ENCODE assay signal across 8 cellular contexts in genomic region chr2:227471924-227472264, GRCh38. TPM values are rescaled to one million over a fixed set of nuclear protein-coding genes. Genes with fewer than 3 reads are reported as not detected.
DNase-seq lines count a peak whose midpoint lies in the region; ATAC-seq and TF ChIP-seq lines count a peak whose summit lies in the region.

AGFG1 (plus strand) TSS chr2:227472156; CDS start chr2:227472422, 266 bp downstream.

- H3K4me1 Mint-ChIP-seq in progenitor cell of endocrine pancreas (ENCODE audit: low read depth) = peaks cover 20% of the 10 kb centered on the region

- H3K9me3 ChIP-seq in heart right ventricle (no peaks in the 10 kb centered on the region), upper lobe of right lung (no peaks in the 10 kb centered on the region)

- TF ChIP-seq CTCF in GM12874 (IDR thresholded peaks at IDR 0.05; ENCODE audit: insufficient read depth, low read depth, low read length) (peak; percentile 96), NB4 (IDR thresholded peaks at IDR 0.05; ENCODE audit: low read depth, low read length) (peak; percentile 95), heart right ventricle (IDR thresholded peaks at IDR 0.05) (peak; percentile 99 to 100 (median 99)), progenitor cell of endocrine pancreas (IDR thresholded peaks at IDR 0.05; ENCODE audit: unreplicated experiment) (peak; percentile 99), upper lobe of right lung (IDR thresholded peaks at IDR 0.05) (peak; percentile 100)

- H3K4me1 ChIP-seq in heart right ventricle (peaks cover 9 to 43% (median 29%) of the 10 kb centered on the region in 9 donors), upper lobe of right lung (peaks cover 25% of the 10 kb centered on the region)

- peak within 1 kb of the TSS; percentile 89 for H3K27ac ChIP-seq in adipose tissue (ENCODE audit: low read depth, low read length)
- peak within 1 kb of the TSS; percentile 41 to 96 (median 86) for H3K27ac ChIP-seq in heart right ventricle
- peak within 1 kb of the TSS; percentile 90 for H3K27ac ChIP-seq in upper lobe of right lung

- intact Hi-C loops in heart right ventricle (cut with DNase I) (loop anchor here in 8 of 10 donors (2.0 to 10.0 kb wide), 9 partner anchors 40 to 295 kb away; no protein-coding TSS in a partner anchor), upper lobe of right lung (cut with DNase I) (no loop called here)

- ATAC-seq in HG02571 (IDR thresholded peaks at IDR 0.05; ENCODE audit: unreplicated experiment) = peak; percentile 87
- peak; percentile 81 to 96 (median 92) for ATAC-seq in heart right ventricle
- ATAC-seq in upper lobe of right lung = peak; percentile 97

- no peaks in the 10 kb centered on the region for H3K27me3 Mint-ChIP-seq in progenitor cell of endocrine pancreas

- TF ChIP-seq POLR2A in NB4 (IDR thresholded peaks at IDR 0.05; ENCODE audit: extremely low read depth, insufficient read length) = peak; percentile 29

- WGBS in adipose tissue, 3 donors = 0% methylated on average over 13 to 28 of the region's 28 CpGs
- WGBS in heart right ventricle, 2 donors = 0 to 1% methylated on average over 23 to 28 of the region's 28 CpGs

- H3K27ac Mint-ChIP-seq in progenitor cell of endocrine pancreas = peak within 1 kb of the TSS; percentile 92

- no peaks in the 10 kb centered on the region for H3K36me3 Mint-ChIP-seq in progenitor cell of endocrine pancreas (ENCODE audit: insufficient read depth)

- peak; percentile 89 for DNase-seq in NB4 (ENCODE audit: low read depth)
- peak; percentile 60 to 80 (median 75) for DNase-seq in T-helper 1 cell
- DNase-seq in heart right ventricle = peak; percentile 82 to 87
- DNase-seq in progenitor cell of endocrine pancreas (ENCODE audit: low spot score, unreplicated experiment) = peak; percentile 86
- DNase-seq in upper lobe of right lung = peak; percentile 94

- peak within 1 kb of the TSS; percentile 89 for H3K4me3 Mint-ChIP-seq in progenitor cell of endocrine pancreas (ENCODE audit: low read depth)

- peaks cover 0 to 3% (median 0%) of the 10 kb centered on the region in 9 donors for H3K36me3 ChIP-seq in heart right ventricle
- no peaks in the 10 kb centered on the region for H3K36me3 ChIP-seq in upper lobe of right lung

- no peaks in the 10 kb centered on the region for H3K27me3 ChIP-seq in heart right ventricle
- H3K27me3 ChIP-seq in upper lobe of right lung = no peaks in the 10 kb centered on the region

- peak within 1 kb of the TSS; percentile 69 for H3K4me3 ChIP-seq in NB4 (ENCODE audit: low read depth, low read length)
- peak within 1 kb of the TSS; percentile 82 to 99 (median 92) for H3K4me3 ChIP-seq in heart right ventricle
- H3K4me3 ChIP-seq in upper lobe of right lung = peak within 1 kb of the TSS; percentile 78

- no peaks in the 10 kb centered on the region for H3K9me3 Mint-ChIP-seq in progenitor cell of endocrine pancreas (ENCODE audit: low read depth)

RNA-seq across cellular contexts. Expression of gene AGFG1, which starts in this region (rescaled TPM):
- polyA plus RNA-seq in adipose tissue (100 to 1,000 TPM in 1 of 3 donors, 10 to 100 TPM in 2; 23.6 to 101 (median 68.2) TPM), heart right ventricle (10 to 100 TPM; 14.1 to 42.1 TPM)
- total RNA-seq in heart right ventricle (10 to 100 TPM; 52.8 to 77.9 (median 59.0) TPM), progenitor cell of endocrine pancreas (74.5 and 82.2 TPM in 2 replicates), upper lobe of right lung (92.9 TPM)

Comparison
In these comparisons a context has a peak if more than half of its experiments do, and no peak if none do; other contexts are left out.
1. Peak in every context shown above with its lines: DNase-seq, ATAC-seq, H3K4me3 ChIP-seq and H3K27ac ChIP-seq.